11 cellular contexts compared by ENCODE assay signal in the genomic region with DNA sequence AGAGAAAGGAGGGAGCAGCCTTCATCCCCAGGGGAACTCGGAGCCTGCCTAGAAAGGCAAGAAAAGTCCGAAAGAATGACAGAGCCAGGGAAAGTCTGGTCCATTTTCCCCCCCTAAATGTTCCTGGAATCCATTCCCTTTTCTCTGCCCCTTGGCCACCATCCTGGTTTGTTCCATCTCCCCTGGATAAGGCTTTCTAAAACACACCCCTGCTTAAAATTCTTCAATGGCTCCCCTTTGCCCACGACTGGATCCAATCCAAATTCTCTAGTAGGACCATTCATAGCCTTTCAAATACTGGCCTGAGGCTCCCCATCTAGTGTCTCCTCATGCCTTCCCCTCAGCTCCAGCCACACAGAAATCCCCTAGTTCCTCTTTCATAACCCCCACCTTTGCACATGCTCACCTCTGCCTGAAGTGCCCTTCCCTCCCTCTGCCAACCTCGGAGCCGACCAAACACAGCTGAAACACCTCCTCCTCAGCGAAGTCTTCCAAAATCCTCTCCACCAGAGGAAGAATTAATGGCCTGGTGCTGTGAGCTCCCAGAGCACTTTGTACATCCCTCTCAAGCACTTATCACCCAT.
DNase-seq lines count a peak whose midpoint lies in the region; ATAC-seq and TF ChIP-seq lines count a peak whose summit lies in the region.
"Had no signal": no experiment of that assay in that cellular context is flagged by ENCODE, and none has a peak within 500 bp of the region (broad histone marks: within the 10 kb centered on the region; RNA-seq: fewer than 3 reads in every experiment).

No MANE protein-coding gene starts in this region.

- H3K9ac ChIP-seq in BLaER1 treated with 17β-estradiol and CSF1 and Interleukin-3, amounts not matched to agents 10 nM and 100 nM: 0 out of 22 replicates have a peak overlapping the region, but pooled peaks of 1 of the 11 experiments have one; percentile 24

- intact Hi-C loops in CD4-positive, alpha-beta T cell (cut with DNase I, micrococcal nuclease): no loop called here

- no peak overlapping the region for H3K27ac ChIP-seq in BLaER1 treated with 17β-estradiol and CSF1 and Interleukin-3, amounts not matched to agents 10 nM and 100 nM
- peak overlapping the region; percentile 91 for H3K27ac ChIP-seq in cingulate gyrus (ENCODE audit: low read depth, low read length)
- H3K27ac ChIP-seq in CD4-positive, alpha-beta T cell (ENCODE audit: low read depth, low read length): no peak overlapping the region
- H3K27ac ChIP-seq: uterus had no signal

- no peaks in the 10 kb centered on the region for H3K4me1 Mint-ChIP-seq in CD4-positive, alpha-beta T cell (ENCODE audit: low read depth)

- peaks cover 0 to 24% (median 0%) of the 10 kb centered on the region in 11 experiments; a peak in 6 of 22 replicates for H4K20me1 ChIP-seq in BLaER1 treated with 17β-estradiol and CSF1 and Interleukin-3, amounts not matched to agents 10 nM and 100 nM

- no peaks in the 10 kb centered on the region for H3K9me3 ChIP-seq in BLaER1 treated with 17β-estradiol and CSF1 and Interleukin-3, amounts not matched to agents 10 nM and 100 nM (replicated peaks in 1 of 11)
- H3K9me3 ChIP-seq in CD4-positive, alpha-beta T cell (ENCODE audit: control insufficient read depth, low read length): no peaks in the 10 kb centered on the region
- H3K9me3 ChIP-seq: uterus had no signal

- H3K36me3 Mint-ChIP-seq in CD4-positive, alpha-beta T cell (ENCODE audit: low read depth): no peaks in the 10 kb centered on the region

- no peak for DNase-seq in activated CD4-positive, alpha-beta T cell treated with anti-CD3 and anti-CD28 coated beads for 1 hour
- no peak for DNase-seq in CD4-positive, alpha-beta T cell
- DNase-seq in SKM-1 treated with dmso at 0.1 percent for 144 hours (lab: John Stamatoyannopoulos, UW; ENCODE audit: unreplicated experiment): no peak
- DNase-seq: activated CD8-positive, alpha-beta memory T cell treated with anti-CD3 and anti-CD28 coated beads, Interleukin-2, amount 50 U/mL, for 4 hours had no signal

- H3K27me3 Mint-ChIP-seq in CD4-positive, alpha-beta T cell: peaks cover 80% of the 10 kb centered on the region

- no peak overlapping the region for H3K4me3 Mint-ChIP-seq in CD4-positive, alpha-beta T cell
- H3K4me3 Mint-ChIP-seq: GM23338 had no signal

- no peaks in the 10 kb centered on the region for H3K9me3 Mint-ChIP-seq in CD4-positive, alpha-beta T cell
- H3K9me3 Mint-ChIP-seq: GM23338 had no signal

- H3K4me3 ChIP-seq in BLaER1 treated with 17β-estradiol and CSF1 and Interleukin-3, amounts not matched to agents 10 nM and 100 nM: no peak overlapping the region
- H3K4me3 ChIP-seq: GM23338, uterus had no signal

- H3K36me3 ChIP-seq in BLaER1 treated with 17β-estradiol and CSF1 and Interleukin-3, amounts not matched to agents 10 nM and 100 nM: no peaks in the 10 kb centered on the region
- H3K36me3 ChIP-seq: uterus had no signal

- H3K4me1 ChIP-seq in BLaER1 treated with 17β-estradiol and CSF1 and Interleukin-3, amounts not matched to agents 10 nM and 100 nM: peaks cover 0 to 25% (median 16%) of the 10 kb centered on the region in 10 experiments; a peak in 17 of 20 replicates
- H3K4me1 ChIP-seq: uterus had no signal

- peak overlapping the region in 8 of 11 experiments; percentile 35 to 74 (median 62); a peak in 15 of 22 replicates for H3K4me2 ChIP-seq in BLaER1 treated with 17β-estradiol and CSF1 and Interleukin-3, amounts not matched to agents 10 nM and 100 nM

- ATAC-seq in GM19463 (IDR thresholded peaks at IDR 0.05; ENCODE audit: unreplicated experiment) (peak; percentile 71), HG03520 (IDR thresholded peaks at IDR 0.05; ENCODE audit: unreplicated experiment) (peak; percentile 72), GM21515 (IDR thresholded peaks at IDR 0.05; ENCODE audit: unreplicated experiment) (no peak)
- no peak for ATAC-seq in CD4-positive, alpha-beta T cell (ENCODE audit: poor library complexity)

- no peak for TF ChIP-seq CTCF in CD4-positive, alpha-beta T cell (IDR thresholded peaks at IDR 0.05)

- CTCF ChIA-PET in CD4-positive, alpha-beta T cell (lab: Charles Lee): no interaction called here

- peaks cover under 1 to 7% (median 6%) of the 10 kb centered on the region in 11 experiments; a peak in 18 of 22 replicates for H3K27me3 ChIP-seq in BLaER1 treated with 17β-estradiol and CSF1 and Interleukin-3, amounts not matched to agents 10 nM and 100 nM
- H3K27me3 ChIP-seq in CD4-positive, alpha-beta T cell (ENCODE audit: control insufficient read depth, insufficient read depth, low read length): peaks cover 54% of the 10 kb centered on the region
- H3K27me3 ChIP-seq: uterus had no signal

- POLR2A ChIA-PET in CD4-positive, alpha-beta T cell (lab: Charles Lee): no interaction called here

- H3K27ac Mint-ChIP-seq in CD4-positive, alpha-beta T cell: no peak overlapping the region
- H3K27ac Mint-ChIP-seq: GM23338 had no signal

Comparison
In these comparisons a context has a peak if more than half of its experiments do, and no peak if none do; other contexts are left out.
1. ATAC-seq: peak in GM19463 (single experiment) and HG03520 (single experiment); none in GM21515 (single experiment) and CD4-positive, alpha-beta T cell (single experiment).